Comparison of ENCODE assay signal across 8 cellular contexts in the genomic region with DNA sequence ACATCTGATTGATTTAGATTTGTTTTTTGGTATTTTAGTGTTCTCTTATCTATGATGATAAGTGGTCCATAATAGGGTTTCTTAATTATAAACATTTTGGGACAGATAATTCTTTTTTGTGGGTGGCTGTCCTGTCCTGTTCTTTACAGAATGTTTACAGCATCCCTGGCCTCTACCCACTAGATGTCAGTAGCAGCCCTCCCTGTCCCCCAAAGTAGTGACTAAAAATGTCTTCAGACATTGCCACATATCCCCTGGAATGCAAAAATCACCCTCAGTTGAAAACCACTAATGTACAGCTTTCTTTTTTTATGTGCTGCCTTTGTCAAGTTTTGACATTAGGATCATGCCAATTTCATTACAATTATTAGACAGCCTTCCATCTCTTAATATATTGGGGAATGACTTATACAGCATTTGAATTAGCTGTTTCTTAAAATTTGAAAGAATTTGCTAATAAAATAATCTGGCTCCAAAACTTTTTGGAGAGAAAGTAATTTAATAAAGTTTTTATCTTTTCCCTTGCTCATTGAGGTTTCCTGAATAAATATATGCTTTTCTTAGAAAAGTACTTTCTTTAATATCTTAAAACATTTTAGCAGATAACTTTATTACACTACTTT. TPM values are rescaled to one million over a fixed set of nuclear protein-coding genes. Genes with fewer than 3 reads are reported as not detected.
DNase-seq lines count a peak whose midpoint lies in the region; ATAC-seq, FAIRE-seq and TF ChIP-seq lines count a peak whose summit lies in the region.

No MANE protein-coding gene starts in this region.

- H2AFZ ChIP-seq in PC-9 (no peak overlapping the region), HepG2 (ENCODE audit: low read length) (no peak overlapping the region)

- peak; percentile 46 for DNase-seq in Daoy (ENCODE audit: low read depth)
- peak; percentile 67 for DNase-seq in HCEC 1CT
- peak in 1 of 2 experiments; percentile 19 for DNase-seq in PC-9
- DNase-seq in amniotic epithelial cell (ENCODE audit: low read depth), result peak; percentile 69
- no peak for DNase-seq in HepG2 (ENCODE audit: low spot score)
- DNase-seq in NCI-H69 (lab: John Stamatoyannopoulos, UW), result no peak
- no peak for DNase-seq in NCI-H187 (lab: John Stamatoyannopoulos, UW)

- peak; percentile 37 for FAIRE-seq in HepG2 (lab: Jason Lieb, UNC)

- no peak overlapping the region for H3K9ac ChIP-seq in HepG2 (ENCODE audit: insufficient read depth, low read depth, low read length)

- POLR2A ChIA-PET in PC-9 (lab: Charles Lee; ENCODE audit: unreplicated experiment) (interaction anchor here (0.6 kb wide), 1 partner anchor 31 kb away, joined by 5 read pairs; no protein-coding TSS in a partner anchor), HepG2 (lab: Yijun Ruan, JAX) (no interaction called here)

- ATAC-seq in HepG2 (0 out of 3 replicates have a peak, but pooled peaks have one; percentile 25), GM21381 (IDR thresholded peaks at IDR 0.05; ENCODE audit: unreplicated experiment) (no peak)

- in situ Hi-C loops in HepG2 (cut with HindIII; ENCODE audit: extremely low pct_ligation_motif_present, low pct_unique_long_range_greater_than_20kb), result no loop called here

- CTCF ChIA-PET in PC-9 (lab: Charles Lee), result interaction anchor here (0.7 to 1.9 kb wide), 2 partner anchors 31 to 110 kb away, joined by 3 to 6 read pairs; no protein-coding TSS in a partner anchor
- CTCF ChIA-PET in HepG2 (lab: Yijun Ruan, JAX; ENCODE audit: low intra/inter-chr PET ratio, low total read pairs), result no interaction called here

- H3K27ac ChIP-seq in PC-9 (no peak overlapping the region), HepG2 (ENCODE audit: extremely low read length, insufficient read depth, low read length) (no peak overlapping the region)

- H3K9me3 ChIP-seq in PC-9 (ENCODE audit: insufficient read depth, low read depth) (no peaks in the 10 kb centered on the region), HepG2 (ENCODE audit: low read length) (no peaks in the 10 kb centered on the region)

- no peaks in the 10 kb centered on the region for H3K4me1 ChIP-seq in PC-9 (replicated peaks; ENCODE audit: insufficient read depth)
- no peaks in the 10 kb centered on the region for H3K4me1 ChIP-seq in HepG2 (ENCODE audit: insufficient read depth, low read length)

- H3K4me2 ChIP-seq in PC-9 (no peak overlapping the region), HepG2 (ENCODE audit: low read depth, low read length) (no peak overlapping the region)

- TF ChIP-seq EP300 in HepG2 (IDR thresholded peaks at IDR 0.05; ENCODE audit: low read depth in 2 of 2, low read length in 2 of 2), result no peak
- TF ChIP-seq EP300 in HepG2 (CRISPR knock-in tag; IDR thresholded peaks at IDR 0.05; ENCODE audit: borderline replicate concordance), result no peak

- H3K79me2 ChIP-seq in PC-9 (ENCODE audit: low read depth), result no peaks in the 10 kb centered on the region
- no peaks in the 10 kb centered on the region for H3K79me2 ChIP-seq in HepG2 (ENCODE audit: insufficient read depth, low read length)

- no peak for TF ChIP-seq RAD21 in HepG2 (CRISPR knock-in tag; IDR thresholded peaks at IDR 0.05)

- H4K20me1 ChIP-seq in PC-9 (ENCODE audit: insufficient read depth) (peaks cover 5% of the 10 kb centered on the region; the same call in 1 of the 2 replicates), HepG2 (ENCODE audit: insufficient read depth, low read length) (no peaks in the 10 kb centered on the region)

- H3F3A ChIP-seq in PC-9 (ENCODE audit: insufficient read depth, low read depth), result no peaks in the 10 kb centered on the region

- H3K9me2 ChIP-seq in PC-9 (ENCODE audit: insufficient read depth), result no peaks in the 10 kb centered on the region

- intact Hi-C loops in PC-9 (cut with micrococcal nuclease; ENCODE audit: unreplicated experiment) (loop anchor here (2.0 to 10.0 kb wide), 2 partner anchors 111 to 407 kb away; no protein-coding TSS in a partner anchor), HepG2 (cut with micrococcal nuclease; ENCODE audit: unreplicated experiment) (no loop called here)

- TF ChIP-seq CTCF in PC-9 (conservative IDR thresholded peaks at IDR 0.05) (peak; percentile 62), HepG2 (CRISPR knock-in tag; IDR thresholded peaks at IDR 0.05) (peak; percentile 29)

- BruUV-seq in PC-9 (replicated peaks; lab: Mats Ljungman, UMichigan), result no TSS peak
- BruUV-seq in HepG2 (replicated peaks; lab: Mats Ljungman, UMichigan), result no TSS peak

- H3K4me3 ChIP-seq in PC-9 (no peak overlapping the region), HepG2 (replicated peaks in 1 of 3; ENCODE audit: insufficient read depth in 1 of 3, low read depth in 2 of 3, low read length in 3 of 3) (no peak overlapping the region)

- no peaks in the 10 kb centered on the region for H3K27me3 ChIP-seq in PC-9 (ENCODE audit: insufficient read depth, low read depth)
- H3K27me3 ChIP-seq in HepG2 (ENCODE audit: control insufficient read depth in 1 of 2, insufficient read depth in 2 of 2, low read length in 2 of 2), result peaks cover 0 to 4% of the 10 kb centered on the region in 2 experiments; a peak in 1 of 5 replicates

- TF ChIP-seq POLR2A in HepG2 (IDR thresholded peaks at IDR 0.05; ENCODE audit: insufficient read depth in 1 of 2, low read depth in 2 of 2, low read length in 2 of 2), result no peak

- no peaks in the 10 kb centered on the region for H3K36me3 ChIP-seq in PC-9 (ENCODE audit: low read depth)
- no peaks in the 10 kb centered on the region for H3K36me3 ChIP-seq in HepG2 (replicated peaks in 1 of 2; ENCODE audit: control insufficient read depth in 1 of 2, insufficient read depth in 2 of 2, low read length in 2 of 2)

TF ChIP-seq in HepG2, 621 proteins besides CTCF, POLR2A, EP300 and RAD21:
- TF ChIP-seq ZNF33B (CRISPR knock-in tag; IDR thresholded peaks at IDR 0.05), result no peak
- TF ChIP-seq STAG1 (CRISPR knock-in tag; IDR thresholded peaks at IDR 0.05), result peak; percentile 35; the same call in 1 of the 2 replicates

RNA-seq across cellular contexts. Expression of gene WIPF1, which starts 19.5 kb away (rescaled TPM):
- 5.4 and 15.1 TPM in 2 replicates for total RNA-seq in Daoy (2014; rRNA removed; shearing (Covaris generic))
- 0.46 and 1.3 TPM in 2 replicates for total RNA-seq in PC-9 (2021)
- not detected in 2 replicates for total RNA-seq in HepG2 (2016; rRNA removed; fragmentation: Illumina TruSeq; extraction: Trizol)
- not detected in 2 replicates for total RNA-seq in HepG2 (2016; cell fraction: cytosol; rRNA removed; fragmentation: Illumina TruSeq; extraction: Trizol; ENCODE audit: low read depth)
- total RNA-seq in HepG2 (2016; cell fraction: insoluble cytoplasmic fraction; rRNA removed; fragmentation: Illumina TruSeq; extraction: Trizol), result not detected in 2 replicates
- total RNA-seq in HepG2 (2016; cell fraction: membrane; rRNA removed; fragmentation: Illumina TruSeq; extraction: Trizol), result not detected in 2 replicates
- not detected in 2 replicates for total RNA-seq in HepG2 (2016; cell fraction: nucleus; rRNA removed; fragmentation: Illumina TruSeq; extraction: Trizol)
- 0.01 TPM in 1 of 2 replicates, not detected in the other for polyA plus RNA-seq in HepG2 (2011; rRNA removed)
- 0.04 TPM in 1 of 2 replicates, not detected in the other for polyA plus RNA-seq in HepG2 (2011; cell fraction: cytosol; rRNA removed)
- polyA plus RNA-seq in HepG2 (2011; cell fraction: nucleus; rRNA removed), result 0.03 TPM in 1 of 2 replicates, not detected in the other
- polyA plus RNA-seq in HepG2 (2012), result not detected in 2 replicates
- not detected in 2 replicates for polyA plus RNA-seq in HepG2 (2016; cell fraction: cytosol; fragmentation: Illumina TruSeq; extraction: Trizol; ENCODE audit: low read depth)
- polyA plus RNA-seq in HepG2 (2016; cell fraction: insoluble cytoplasmic fraction; fragmentation: Illumina TruSeq; extraction: Trizol; ENCODE audit: low read depth), result not detected in 2 replicates
- not detected in 2 replicates for polyA plus RNA-seq in HepG2 (2016; cell fraction: membrane; fragmentation: Illumina TruSeq; extraction: Trizol; ENCODE audit: low read depth)
- not detected in 2 replicates for polyA plus RNA-seq in HepG2 (2016; cell fraction: nucleus; fragmentation: Illumina TruSeq; extraction: Trizol; ENCODE audit: insufficient read depth, low read depth)
- 0.16 TPM in 1 of 2 replicates, not detected in the other for polyA minus RNA-seq in HepG2 (2011; rRNA and poly(A)+ RNA removed; ENCODE audit: low replicate concordance)
- polyA minus RNA-seq in HepG2 (2011; cell fraction: cytosol; rRNA and poly(A)+ RNA removed), result not detected in 2 replicates
- polyA minus RNA-seq in HepG2 (2011; cell fraction: nucleus; rRNA and poly(A)+ RNA removed), result not detected in 2 replicates

Comparison
In these comparisons a context has a peak if more than half of its experiments do, and no peak if none do; other contexts are left out.
1. DNase-seq: peak in Daoy (single experiment), HCEC 1CT (single experiment) and amniotic epithelial cell (single experiment); none in HepG2 (single experiment), NCI-H69 (single experiment) and NCI-H187 (0 of 2).